Comparison of ENCODE assay signal across 28 cellular contexts in the genomic region with DNA sequence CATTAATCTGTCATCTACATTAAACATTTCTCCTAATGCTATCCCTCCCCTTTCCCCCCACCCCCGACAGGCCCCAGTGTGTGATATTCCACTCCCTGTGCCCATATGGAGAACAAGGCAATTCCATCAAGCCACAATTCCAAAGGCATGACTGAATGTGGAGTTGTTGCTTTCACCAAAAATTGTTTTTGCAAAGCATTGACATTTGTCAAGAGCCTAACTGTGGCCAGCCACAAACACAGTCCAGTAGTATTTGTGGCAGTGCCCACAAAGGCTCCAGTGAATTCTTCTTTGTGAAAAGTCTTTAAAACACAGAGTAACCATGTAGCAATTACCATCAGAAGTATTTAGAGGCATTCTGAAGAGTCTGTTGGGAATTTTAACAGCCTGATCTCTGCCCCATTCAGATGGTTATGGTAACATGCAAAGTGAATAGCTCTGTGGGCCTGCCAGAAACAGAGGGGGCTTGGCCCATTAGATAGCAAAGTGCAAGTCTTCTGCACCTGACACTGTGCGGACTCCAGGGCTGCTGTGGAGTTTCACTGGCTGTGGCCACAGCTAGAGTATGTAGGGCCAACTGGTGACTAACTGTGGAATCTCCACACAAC. TPM values are rescaled to one million over a fixed set of nuclear protein-coding genes. Genes with fewer than 3 reads are reported as not detected.
"Had no signal": no experiment of that assay in that cellular context is flagged by ENCODE, and none has a peak within 500 bp of the region (broad histone marks: within the 10 kb centered on the region; RNA-seq: fewer than 3 reads in every experiment).

No MANE protein-coding gene starts in this region.

- DNase-seq: activated CD4-positive, alpha-beta T cell treated with anti-CD3 and anti-CD28 coated beads for 1 hour; activated CD4-positive, alpha-beta T cell treated with anti-CD3 and anti-CD28 coated beads, Interleukin-2, amount 50 U/mL, for 1 hour; activated CD8-positive, alpha-beta T cell treated with anti-CD3 and anti-CD28 coated beads for 36 hours; activated naive CD8-positive, alpha-beta T cell treated with anti-CD3 and anti-CD28 coated beads, Interleukin-2, amount 50 U/mL, for 24 hours; activated T-cell treated with anti-CD3 and anti-CD28 coated beads, Interleukin-2, amount 50 U/mL, for 48 hours; amygdala; endodermal cell; foreskin keratinocyte; heart right ventricle; left ventricle myocardium inferior; mammary epithelial cell; midbrain; natural killer cell; stimulated activated CD4-positive, alpha-beta T cell treated with anti-CD3 and anti-CD28 coated beads, Interleukin-15, amount 100 ng/mL, for 24 hours; stimulated activated CD4-positive, alpha-beta T cell treated with anti-CD3 and anti-CD28 coated beads, Interleukin-2, amount 100 ng/mL, for 24 hours; stimulated activated naive B cell treated with anti-CD40 and anti-IgM and Interleukin-4, amounts not matched to agents 10 μg/mL and 1 μg/mL and 100 μg/mL, for 72 hours; T1000 had no signal

- H3K36me3 ChIP-seq: heart right ventricle, left ventricle myocardium inferior, neural progenitor cell, right atrium auricular region, suprapubic skin, tibial nerve had no signal

- H3K27ac ChIP-seq: foreskin keratinocyte, heart right ventricle, left ventricle myocardium inferior, neural progenitor cell, right atrium auricular region, suprapubic skin, tibial nerve had no signal

- ATAC-seq: activated CD8-positive, alpha-beta T cell treated with anti-CD3 and anti-CD28 coated beads for 36 hours; activated naive CD8-positive, alpha-beta T cell treated with anti-CD3 and anti-CD28 coated beads, Interleukin-2, amount 50 U/mL, for 24 hours; esophagus mucosa; foreskin keratinocyte; heart right ventricle; natural killer cell; stimulated activated naive B cell treated with anti-CD40 and anti-IgM and Interleukin-4, amounts not matched to agents 10 μg/mL and 1 μg/mL and 100 μg/mL, for 72 hours had no signal

- H2AFZ ChIP-seq: neural progenitor cell had no signal

- H3K4me1 ChIP-seq: foreskin keratinocyte, heart right ventricle, right atrium auricular region, suprapubic skin, tibial nerve had no signal

- H3K9ac ChIP-seq: neural progenitor cell had no signal

- H3K27me3 ChIP-seq: foreskin keratinocyte, heart right ventricle, neural progenitor cell, right atrium auricular region, suprapubic skin, tibial nerve had no signal

- FAIRE-seq: bronchial epithelial cell, islet of Langerhans had no signal

- H3K9me3 ChIP-seq: heart right ventricle, left ventricle myocardium inferior, right atrium auricular region, suprapubic skin, tibial nerve had no signal

- H3K4me2 ChIP-seq: neural progenitor cell had no signal

- H3K4me3 ChIP-seq: heart right ventricle, left ventricle myocardium inferior, neural progenitor cell, right atrium auricular region, suprapubic skin, tibial nerve had no signal

RNA-seq across cellular contexts. Expression of a gene that starts 11.6 kb away (rescaled TPM):
- total RNA-seq: activated CD8-positive, alpha-beta T cell treated with anti-CD3 and anti-CD28 coated beads for 36 hours; activated T-helper 2 cell treated with anti-CD3 and anti-CD28 coated beads, Interferon-gamma antibody, Interleukin-2, Interleukin-4, amounts not matched to agents 10 μg/mL and 5 μg/mL and 100 μg/mL, durations not matched to agents 14 hours and 24 hours and 36 hours; bronchial epithelial cell; endodermal cell; esophagus mucosa; foreskin keratinocyte; heart right ventricle; left ventricle myocardium inferior; mammary epithelial cell; natural killer cell; omental fat pad; pulmonary artery endothelial cell; right atrium auricular region; suprapubic skin; tibial nerve; ureter had no signal
- polyA plus RNA-seq: foreskin keratinocyte, heart right ventricle, mammary epithelial cell had no signal
